24 cellular contexts compared by ENCODE assay signal in genomic region chr6:149422581-149422980, GRCh38.
"Had no signal": no experiment of that assay in that cellular context is flagged by ENCODE, and none has a peak within 500 bp of the region (broad histone marks: within the 10 kb centered on the region; RNA-seq: fewer than 3 reads in every experiment).

No MANE protein-coding gene starts in this region.

- H3K4me3 Mint-ChIP-seq: effector memory CD8-positive, alpha-beta T cell; memory B cell; natural killer cell; stimulated activated naive B cell treated with anti-CD40 and anti-IgM and Interleukin-4, amounts not matched to agents 10 μg/mL and 1 μg/mL and 100 μg/mL, for 72 hours; stimulated activated naive CD8-positive, alpha-beta T cell treated with anti-CD3 and anti-CD28 coated beads, Interleukin-15, Interleukin-2, amounts not matched to agents 100 ng/mL and 50 ng/mL, for 24 hours had no signal

- H3K9me3 Mint-ChIP-seq: effector memory CD8-positive, alpha-beta T cell; memory B cell; natural killer cell; stimulated activated naive B cell treated with anti-CD40 and anti-IgM and Interleukin-4, amounts not matched to agents 10 μg/mL and 1 μg/mL and 100 μg/mL, for 72 hours; stimulated activated naive CD8-positive, alpha-beta T cell treated with anti-CD3 and anti-CD28 coated beads, Interleukin-15, Interleukin-2, amounts not matched to agents 100 ng/mL and 50 ng/mL, for 24 hours had no signal

- H3K4me1 Mint-ChIP-seq: natural killer cell had no signal

- H3K36me3 Mint-ChIP-seq: memory B cell; natural killer cell; stimulated activated naive B cell treated with anti-CD40 and anti-IgM and Interleukin-4, amounts not matched to agents 10 μg/mL and 1 μg/mL and 100 μg/mL, for 72 hours had no signal

- DNase-seq: cerebellar nuclear complex; colonic mucosa; effector memory CD8-positive, alpha-beta T cell; erythroblast; esophagus squamous epithelium; foreskin melanocyte; glutamatergic neuron; heart right ventricle; kidney glomerular epithelial cell; left ventricle myocardium superior; natural killer cell; sigmoid colon; stimulated activated naive B cell treated with anti-CD40 and anti-IgM and Interleukin-4, amounts not matched to agents 10 μg/mL and 1 μg/mL and 100 μg/mL, for 72 hours; upper lobe of left lung had no signal

- H3K27ac Mint-ChIP-seq: effector memory CD8-positive, alpha-beta T cell; memory B cell; natural killer cell; stimulated activated naive CD8-positive, alpha-beta T cell treated with anti-CD3 and anti-CD28 coated beads, Interleukin-15, Interleukin-2, amounts not matched to agents 100 ng/mL and 50 ng/mL, for 24 hours had no signal

- H3K4me3 ChIP-seq: colonic mucosa, esophagus squamous epithelium, heart right ventricle, lung, prostate gland, right atrium auricular region, sigmoid colon, skin epidermis, spleen, tibial nerve had no signal

- ATAC-seq: effector memory CD8-positive, alpha-beta T cell; natural killer cell; stimulated activated naive B cell treated with anti-CD40 and anti-IgM and Interleukin-4, amounts not matched to agents 10 μg/mL and 1 μg/mL and 100 μg/mL, for 72 hours had no signal

- H3K27ac ChIP-seq: colonic mucosa, esophagus squamous epithelium, neutrophil, prostate gland, right atrium auricular region, spleen, thoracic aorta had no signal

- H3K27me3 ChIP-seq: colonic mucosa, neutrophil, right atrium auricular region, sigmoid colon, spleen, tibial nerve, upper lobe of left lung had no signal

- H3K27me3 Mint-ChIP-seq: memory B cell; stimulated activated naive CD8-positive, alpha-beta T cell treated with anti-CD3 and anti-CD28 coated beads, Interleukin-15, Interleukin-2, amounts not matched to agents 100 ng/mL and 50 ng/mL, for 24 hours had no signal
